1 cellular context compared by ENCODE assay signal in genomic region chr14:62745496-62745895, GRCh38.
TF ChIP-seq lines count a peak whose summit lies in the region.

No MANE protein-coding gene starts in this region.

TF ChIP-seq in GM23338, 12 proteins besides CTCF, POLR2A, EP300 and RAD21 (continued from another document):
- TF ChIP-seq ZNF462 (CRISPR knock-in tag; IDR thresholded peaks at IDR 0.05) (no peak), POLR2AphosphoS5 (IDR thresholded peaks at IDR 0.05; ENCODE audit: low read depth) (no peak), STAT1 (IDR thresholded peaks at IDR 0.05; ENCODE audit: unreplicated experiment) (no peak), EZH2phosphoT487 (IDR thresholded peaks at IDR 0.05; ENCODE audit: unreplicated experiment) (no peak)
